ENCODE assay signal across 16 cellular contexts in the genomic region with DNA sequence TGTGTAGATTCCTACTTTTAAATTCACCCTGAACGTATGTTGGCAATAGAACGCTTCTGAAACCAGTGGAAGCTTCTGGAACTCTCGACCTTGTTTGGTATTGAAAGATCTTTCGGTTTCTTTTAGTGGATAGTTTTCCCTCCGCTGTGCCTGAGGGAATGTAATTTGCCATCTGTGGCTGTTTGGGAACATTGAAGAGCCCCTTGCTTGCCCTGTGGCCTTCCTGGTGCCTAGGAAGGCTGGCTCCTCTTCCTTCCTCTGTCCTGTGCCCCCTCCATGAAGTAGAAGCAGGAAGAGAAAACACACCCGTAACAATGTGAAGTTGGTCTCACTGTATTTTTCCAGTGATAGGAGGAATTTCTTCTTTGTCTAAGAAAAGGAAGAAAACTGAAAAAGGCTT.
DNase-seq lines count a peak whose midpoint lies in the region; ATAC-seq and TF ChIP-seq lines count a peak whose summit lies in the region.
"Had no signal": no experiment of that assay in that cellular context is flagged by ENCODE, and none has a peak within 500 bp of the region (broad histone marks: within the 10 kb centered on the region; RNA-seq: fewer than 3 reads in every experiment).

No MANE protein-coding gene starts in this region.

- DNase-seq in fibroblast of villous mesenchyme (ENCODE audit: low read depth) = peak; percentile 59
- no peak for DNase-seq in transverse colon
- no peak for DNase-seq in left colon
- DNase-seq in natural killer cell treated with Interleukin-12 subunit alpha and Interleukin-12 subunit beta and Interleukin-15 and Interleukin-18, amount 100 ng/mL, for 72 hours (ENCODE audit: low spot score) = no peak
- DNase-seq in hippocampal formation (lab: John Stamatoyannopoulos, UW) = no peak
- DNase-seq: activated CD4-positive, alpha-beta T cell treated with anti-CD3 and anti-CD28 coated beads, Interleukin-2, amount 50 U/mL, for 48 hours; effector memory CD4-positive, alpha-beta T cell; glutamatergic neuron; NCI-H2107; SIG-M5; stimulated activated CD8-positive, alpha-beta memory T cell treated with anti-CD3 and anti-CD28 coated beads, Interleukin-4, amount 100 ng/mL, for 48 hours had no signal

- in situ Hi-C loops in transverse colon (cut with MboI; ENCODE audit: low pct_ligation_motif_present in 1 of 4, low pct_unique_long_range_greater_than_20kb in 1 of 4, low sequenced_read_pairs in 3 of 4) = no loop called here

- TF ChIP-seq POLR2A in transverse colon (IDR thresholded peaks at IDR 0.05) = no peak

- no peaks in the 10 kb centered on the region for H3K79me2 ChIP-seq in parathyroid adenoma

- no peak overlapping the region for H3K4me3 Mint-ChIP-seq in natural killer cell treated with Interleukin-12 subunit alpha and Interleukin-12 subunit beta and Interleukin-15 and Interleukin-18, amount 100 ng/mL, for 72 hours
- H3K4me3 Mint-ChIP-seq: activated T-helper 1 cell treated with anti-CD3 and anti-CD28 coated beads, Interleukin-12 subunit alpha, Interleukin-12 subunit beta, Interleukin-2, Interleukin-4 antibody, amounts not matched to agents 30 ng/mL and 10 ng/mL and 1 ng/mL, durations not matched to agents 14 hours and 24 hours and 36 hours had no signal

- peaks cover 0 to 4% of the 10 kb centered on the region in 2 donors for H3K4me1 Mint-ChIP-seq in natural killer cell treated with Interleukin-12 subunit alpha and Interleukin-12 subunit beta and Interleukin-15 and Interleukin-18, amount 100 ng/mL, for 72 hours (ENCODE audit: low read depth in 2 of 2)

- peak overlapping the region; percentile 24 for H3K4me2 ChIP-seq in parathyroid adenoma (ENCODE audit: low read length)

- peaks cover 9% of the 10 kb centered on the region for H3K4me1 ChIP-seq in parathyroid adenoma
- H3K4me1 ChIP-seq in transverse colon = peaks cover 0 to 38% (median 5%) of the 10 kb centered on the region in 4 donors

- no peak for TF ChIP-seq CTCF in fibroblast of villous mesenchyme (IDR thresholded peaks at IDR 0.05; ENCODE audit: insufficient read depth, low read depth, low read length)
- no peak for TF ChIP-seq CTCF in parathyroid adenoma (IDR thresholded peaks at IDR 0.05)
- no peak for TF ChIP-seq CTCF in transverse colon (IDR thresholded peaks at IDR 0.05)

- WGBS in transverse colon (ENCODE audit: low coverage in 1 of 2), 2 donors = 69 to 78% methylated on average over 6 of the region's 6 CpGs

- no peak overlapping the region for H3K27ac Mint-ChIP-seq in natural killer cell treated with Interleukin-12 subunit alpha and Interleukin-12 subunit beta and Interleukin-15 and Interleukin-18, amount 100 ng/mL, for 72 hours
- H3K27ac Mint-ChIP-seq: activated T-helper 1 cell treated with anti-CD3 and anti-CD28 coated beads, Interleukin-12 subunit alpha, Interleukin-12 subunit beta, Interleukin-2, Interleukin-4 antibody, amounts not matched to agents 30 ng/mL and 10 ng/mL and 1 ng/mL, durations not matched to agents 14 hours and 24 hours and 36 hours had no signal

- no peak for TF ChIP-seq EP300 in transverse colon (IDR thresholded peaks at IDR 0.05; ENCODE audit: low read depth)

- H3K27ac ChIP-seq in cingulate gyrus (ENCODE audit: low read depth, low read length) (peak overlapping the region; percentile 62), parathyroid adenoma (peak overlapping the region; percentile 68), transverse colon (peak overlapping the region; percentile 94 to 99 (median 96))
- H3K27ac ChIP-seq: neutrophil had no signal

- no peaks in the 10 kb centered on the region for H3K9me3 ChIP-seq in parathyroid adenoma (ENCODE audit: control insufficient read depth, low read length)
- no peaks in the 10 kb centered on the region for H3K9me3 ChIP-seq in transverse colon
- H3K9me3 ChIP-seq: neutrophil had no signal

- H3K27me3 ChIP-seq in parathyroid adenoma (ENCODE audit: control insufficient read depth, insufficient read depth, low read length) = no peaks in the 10 kb centered on the region
- H3K27me3 ChIP-seq in transverse colon = no peaks in the 10 kb centered on the region

- no peak for ATAC-seq in left colon
- no peak for ATAC-seq in natural killer cell treated with Interleukin-12 subunit alpha and Interleukin-12 subunit beta and Interleukin-15 and Interleukin-18, amount 100 ng/mL, for 72 hours
- ATAC-seq: left lobe of liver had no signal

- no peaks in the 10 kb centered on the region for H3K36me3 Mint-ChIP-seq in natural killer cell treated with Interleukin-12 subunit alpha and Interleukin-12 subunit beta and Interleukin-15 and Interleukin-18, amount 100 ng/mL, for 72 hours

- H3K9ac ChIP-seq in parathyroid adenoma = no peak overlapping the region

- H3K27me3 Mint-ChIP-seq in natural killer cell treated with Interleukin-12 subunit alpha and Interleukin-12 subunit beta and Interleukin-15 and Interleukin-18, amount 100 ng/mL, for 72 hours = peaks cover 18 to 20% of the 10 kb centered on the region in 2 donors

- no peak overlapping the region for H2AFZ ChIP-seq in parathyroid adenoma

- H3K36me3 ChIP-seq in parathyroid adenoma (ENCODE audit: control insufficient read depth, insufficient read depth, low read length) (no peaks in the 10 kb centered on the region), transverse colon (no peaks in the 10 kb centered on the region)
- H3K36me3 ChIP-seq: neutrophil had no signal

- H3K4me3 ChIP-seq in fibroblast of villous mesenchyme (ENCODE audit: low read depth, low read length) (peak overlapping the region; percentile 44), parathyroid adenoma (ENCODE audit: low read depth, low read length) (peak overlapping the region; percentile 40), transverse colon (peak overlapping the region in 1 of 4 donors; percentile 29)

- no peaks in the 10 kb centered on the region for H3K9me3 Mint-ChIP-seq in natural killer cell treated with Interleukin-12 subunit alpha and Interleukin-12 subunit beta and Interleukin-15 and Interleukin-18, amount 100 ng/mL, for 72 hours
- H3K9me3 Mint-ChIP-seq: activated T-helper 1 cell treated with anti-CD3 and anti-CD28 coated beads, Interleukin-12 subunit alpha, Interleukin-12 subunit beta, Interleukin-2, Interleukin-4 antibody, amounts not matched to agents 30 ng/mL and 10 ng/mL and 1 ng/mL, durations not matched to agents 14 hours and 24 hours and 36 hours had no signal

- intact Hi-C loops in transverse colon (cut with DNase I; ENCODE audit: low total_unique reads) = no loop called here
- intact Hi-C loops in left colon (cut with DNase I, micrococcal nuclease) = no loop called here
